In the genomic region with DNA sequence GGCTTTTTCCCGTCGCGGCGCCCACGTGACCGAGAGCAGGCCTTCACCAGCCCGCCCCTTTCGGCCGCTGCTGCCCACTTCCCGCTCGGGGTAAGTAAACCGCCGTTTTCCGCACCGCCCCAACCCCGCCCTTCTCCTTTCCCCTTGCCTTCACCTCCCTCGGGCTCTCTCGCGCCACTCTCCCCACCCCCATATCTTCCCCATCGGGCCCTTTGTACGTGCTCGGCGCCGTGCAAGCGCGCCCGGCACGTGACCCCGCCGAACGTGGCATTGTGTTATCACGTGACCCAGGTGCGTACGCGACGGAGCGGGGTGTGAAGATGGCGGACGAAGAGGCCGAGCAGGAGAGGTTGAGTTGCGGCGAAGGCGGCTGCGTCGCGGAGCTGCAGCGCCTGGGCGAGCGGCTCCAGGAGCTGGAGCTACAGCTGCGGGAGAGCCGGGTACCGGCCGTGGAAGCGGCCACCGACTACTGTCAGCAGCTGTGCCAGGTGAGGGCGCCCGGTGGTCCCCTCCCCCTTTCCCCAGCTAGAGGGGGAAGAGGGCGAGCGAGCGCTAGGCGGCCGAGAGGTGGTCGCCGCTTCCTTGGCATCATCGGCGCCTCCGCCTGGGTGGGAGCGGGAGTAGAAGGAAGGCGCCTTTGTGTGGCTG, we compare ENCODE assay signal across 1 cellular context.
TF ChIP-seq lines count a peak whose summit lies in the region.

ZNF292 (plus strand) TSS at position 294 of the 648 bp plus-strand sequence; CDS start at position 321, 27 bp downstream.

TF ChIP-seq in GM23338, 12 proteins besides CTCF, POLR2A, EP300 and RAD21 (continued from another document):
- no peak for TF ChIP-seq ZNF462 (CRISPR knock-in tag; IDR thresholded peaks at IDR 0.05)
